18 cellular contexts compared by ENCODE assay signal in the genomic region with DNA sequence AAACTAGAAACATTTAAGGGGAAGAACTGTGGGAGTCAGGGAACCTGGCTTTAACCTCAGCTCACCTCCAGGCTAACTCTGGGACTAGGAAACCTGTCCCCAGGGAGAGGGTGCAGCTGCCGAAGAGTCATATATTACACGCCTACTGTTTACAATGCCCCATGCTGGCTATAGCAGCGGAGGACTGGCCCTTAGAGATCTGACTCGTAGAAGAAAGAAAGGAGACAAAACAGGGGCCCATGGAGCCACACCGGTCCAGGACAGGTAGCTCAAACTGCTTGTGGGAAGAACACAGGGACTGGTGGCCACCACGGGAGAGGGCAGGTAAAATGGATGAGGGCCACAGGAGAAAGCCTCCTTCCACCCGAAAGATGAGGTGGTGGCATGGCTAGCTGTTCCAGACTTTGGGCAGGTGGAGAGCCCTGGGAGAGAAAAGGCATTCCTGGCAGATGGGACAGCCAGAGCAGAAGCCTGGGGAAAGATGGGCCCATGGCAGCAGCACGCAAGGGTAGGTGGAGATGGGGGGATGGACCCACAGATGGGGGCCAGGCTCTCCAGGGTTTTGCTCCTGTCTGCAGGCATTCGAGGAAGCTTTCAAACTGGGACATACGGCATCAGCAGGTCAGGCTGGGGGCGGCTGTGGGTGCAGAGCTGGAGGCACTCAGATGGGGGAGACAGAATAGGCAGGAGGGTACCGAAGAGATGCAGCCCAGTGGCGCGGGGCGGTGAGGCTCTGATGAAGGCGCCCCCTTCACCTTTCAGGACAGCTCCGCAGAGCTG.
"Had no signal": no experiment of that assay in that cellular context is flagged by ENCODE, and none has a peak within 500 bp of the region (broad histone marks: within the 10 kb centered on the region; RNA-seq: fewer than 3 reads in every experiment).

No MANE protein-coding gene starts in this region.

- H3K27ac Mint-ChIP-seq: activated CD4-positive, alpha-beta T cell treated with anti-CD3 and anti-CD28 coated beads, Interleukin-2, amount 10 ng/mL, durations not matched to agents 7 days and 5 days had no signal

- H3K9me3 ChIP-seq: adrenal gland, esophagus squamous epithelium, mucosa of descending colon, tibial nerve had no signal

- H3K9me3 Mint-ChIP-seq: activated CD4-positive, alpha-beta T cell treated with anti-CD3 and anti-CD28 coated beads, Interleukin-2, amount 10 ng/mL, durations not matched to agents 7 days and 5 days; brain; nephron had no signal

- ATAC-seq: left colon, mucosa of descending colon, SK-N-SH treated with all-trans-retinoic acid at 6 μM for 48 hours had no signal

- H3K4me3 ChIP-seq: adrenal gland, dorsolateral prefrontal cortex, esophagus squamous epithelium, mucosa of descending colon, tibial nerve had no signal

- H3K4me1 ChIP-seq: adrenal gland, parathyroid adenoma had no signal

- H3K27ac ChIP-seq: adrenal gland, dorsolateral prefrontal cortex, esophagus squamous epithelium, parathyroid adenoma had no signal

- H3K4me3 Mint-ChIP-seq: activated CD4-positive, alpha-beta T cell treated with anti-CD3 and anti-CD28 coated beads, Interleukin-2, amount 10 ng/mL, durations not matched to agents 7 days and 5 days; brain; nephron had no signal

- H3K27me3 ChIP-seq: adrenal gland, dorsolateral prefrontal cortex, esophagus squamous epithelium, tibial nerve had no signal

- H3K27me3 Mint-ChIP-seq: brain had no signal

- DNase-seq: activated CD4-positive, alpha-beta T cell treated with anti-CD3 and anti-CD28 coated beads, Interleukin-2, amount 10 ng/mL, durations not matched to agents 7 days and 5 days; activated CD4-positive, CD25-positive, alpha-beta regulatory T cell; activated CD8-positive, alpha-beta memory T cell treated with anti-CD3 and anti-CD28 coated beads for 24 hours; activated naive CD4-positive, alpha-beta T cell treated with anti-CD3 and anti-CD28 coated beads, Interleukin-2, amount 50 U/mL, for 16 hours; cerebellar nuclear complex; dorsolateral prefrontal cortex; esophagus squamous epithelium; foreskin fibroblast; left colon; mammary epithelial cell; mucosa of descending colon; small intestine had no signal

- H3K4me1 Mint-ChIP-seq: brain had no signal
